ENCODE assay signal across 18 cellular contexts in genomic region chr2:64929329-64929728, GRCh38.
"Had no signal": no experiment of that assay in that cellular context is flagged by ENCODE, and none has a peak within 500 bp of the region (broad histone marks: within the 10 kb centered on the region; RNA-seq: fewer than 3 reads in every experiment).

No MANE protein-coding gene starts in this region.

- H3K36me3 ChIP-seq: transverse colon, vagina had no signal

- DNase-seq: activated CD4-positive, alpha-beta T cell treated with anti-CD3 and anti-CD28 coated beads for 4 hours; activated CD8-positive, alpha-beta T cell treated with anti-CD3 and anti-CD28 coated beads for 36 hours; activated effector memory CD4-positive, alpha-beta T cell treated with Interleukin-2 at 50 U/mL for 16 hours; activated naive CD4-positive, alpha-beta T cell treated with anti-CD3 and anti-CD28 coated beads, Interleukin-2, amount 50 U/mL, for 16 hours; activated T-cell treated with anti-CD3 and anti-CD28 coated beads, Interleukin-2, amount 50 U/mL, for 4 hours; effector memory CD4-positive, alpha-beta T cell; foreskin fibroblast; glutamatergic neuron; kidney glomerular epithelial cell; mesenchymal stem cell; right cardiac atrium; small intestine; stimulated activated CD4-positive, alpha-beta T cell treated with anti-CD3 and anti-CD28 coated beads, Interleukin-4, amount 100 ng/mL, for 24 hours; stimulated activated naive CD8-positive, alpha-beta T cell treated with anti-CD3 and anti-CD28 coated beads, Interleukin-15, Interleukin-2, amounts not matched to agents 100 U/mL and 50 U/mL, for 24 hours; transverse colon had no signal

- H3K4me3 Mint-ChIP-seq: activated CD8-positive, alpha-beta T cell treated with anti-CD3 and anti-CD28 coated beads for 36 hours; activated T-cell treated with anti-CD3 and anti-CD28 coated beads, Interleukin-2, amount 50 U/mL, for 4 hours; dendritic cell treated with granulocyte-macrophage colony-stimulating factor and Interleukin-4, amounts not matched to agents 40 ng/mL and 50 ng/mL, for 4 days; natural killer cell treated with Interleukin-12 subunit alpha and Interleukin-12 subunit beta and Interleukin-15 and Interleukin-18, amount 100 ng/mL, for 72 hours had no signal

- H3K27me3 ChIP-seq: transverse colon, vagina had no signal

- H3K4me3 ChIP-seq: transverse colon, vagina had no signal

- H3K9me3 Mint-ChIP-seq: natural killer cell treated with Interleukin-12 subunit alpha and Interleukin-12 subunit beta and Interleukin-15 and Interleukin-18, amount 100 ng/mL, for 72 hours had no signal

- H3K27ac ChIP-seq: transverse colon, vagina had no signal

- ATAC-seq: activated CD8-positive, alpha-beta T cell treated with anti-CD3 and anti-CD28 coated beads for 36 hours; activated T-cell treated with anti-CD3 and anti-CD28 coated beads, Interleukin-2, amount 50 U/mL, for 4 hours; natural killer cell treated with Interleukin-12 subunit alpha and Interleukin-12 subunit beta and Interleukin-15 and Interleukin-18, amount 100 ng/mL, for 72 hours; right cardiac atrium; stimulated activated naive CD8-positive, alpha-beta T cell treated with anti-CD3 and anti-CD28 coated beads, Interleukin-15, Interleukin-2, amounts not matched to agents 100 U/mL and 50 U/mL, for 24 hours had no signal

- H3K27me3 Mint-ChIP-seq: dendritic cell treated with granulocyte-macrophage colony-stimulating factor and Interleukin-4, amounts not matched to agents 40 ng/mL and 50 ng/mL, for 4 days; natural killer cell treated with Interleukin-12 subunit alpha and Interleukin-12 subunit beta and Interleukin-15 and Interleukin-18, amount 100 ng/mL, for 72 hours had no signal

- H3K27ac Mint-ChIP-seq: activated CD8-positive, alpha-beta T cell treated with anti-CD3 and anti-CD28 coated beads for 36 hours; dendritic cell treated with granulocyte-macrophage colony-stimulating factor and Interleukin-4, amounts not matched to agents 40 ng/mL and 50 ng/mL, for 4 days; natural killer cell treated with Interleukin-12 subunit alpha and Interleukin-12 subunit beta and Interleukin-15 and Interleukin-18, amount 100 ng/mL, for 72 hours had no signal
